In the genomic region with DNA sequence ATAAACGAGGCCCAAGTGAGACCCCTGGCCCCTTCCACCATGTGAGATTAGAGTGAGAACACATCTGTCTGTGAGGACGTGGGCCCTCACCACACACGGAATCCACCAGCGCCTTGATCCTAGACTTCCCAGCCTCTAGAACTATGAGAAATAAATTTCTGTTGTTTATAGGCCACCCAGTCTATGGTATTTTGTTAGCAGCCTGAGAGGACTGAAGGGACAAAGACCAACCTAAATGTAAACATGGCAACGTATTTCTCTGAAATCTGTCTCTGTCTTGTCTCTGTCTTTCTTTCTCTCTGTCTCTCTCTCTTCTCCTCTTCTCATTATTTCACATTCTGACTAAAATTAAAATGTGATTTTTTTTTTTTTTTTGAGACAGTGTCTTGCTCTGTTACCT, we compare ENCODE assay signal across 1 cellular context.
TF ChIP-seq lines count a peak whose summit lies in the region.

No MANE protein-coding gene starts in this region.

TF ChIP-seq in HepG2, 621 proteins besides CTCF, POLR2A, EP300 and RAD21 (continued from another document):
- TF ChIP-seq ZNF672 (CRISPR knock-in tag; IDR thresholded peaks at IDR 0.05): no peak
- TF ChIP-seq DR1 (CRISPR knock-in tag; IDR thresholded peaks at IDR 0.05): no peak
- peak; percentile 22; the same call in 1 of the 2 replicates for TF ChIP-seq AHDC1 (CRISPR knock-in tag; IDR thresholded peaks at IDR 0.05; ENCODE audit: borderline replicate concordance)
- no peak for TF ChIP-seq ZNF451 (CRISPR knock-in tag; IDR thresholded peaks at IDR 0.05)
- no peak for TF ChIP-seq FOXA1 (IDR thresholded peaks at IDR 0.05)
- TF ChIP-seq FOXA1 (CRISPR knock-in tag; IDR thresholded peaks at IDR 0.05): 0 out of 2 replicates have a peak, but pooled peaks have one; percentile 22
- TF ChIP-seq WIZ (CRISPR knock-in tag; IDR thresholded peaks at IDR 0.05): no peak
- TF ChIP-seq ZNF333 (CRISPR knock-in tag; IDR thresholded peaks at IDR 0.05; ENCODE audit: borderline replicate concordance): no peak
- no peak for TF ChIP-seq ASH2L (IDR thresholded peaks at IDR 0.05; ENCODE audit: insufficient read length, low read depth, low read length)
- TF ChIP-seq SETDB1 (CRISPR knock-in tag; IDR thresholded peaks at IDR 0.05; ENCODE audit: borderline replicate concordance): no peak
- no peak for TF ChIP-seq ZHX1 (CRISPR knock-in tag; IDR thresholded peaks at IDR 0.05; ENCODE audit: low read depth)
- TF ChIP-seq ZNF772 (CRISPR knock-in tag; IDR thresholded peaks at IDR 0.05): no peak
- TF ChIP-seq PRDM4 (CRISPR knock-in tag; IDR thresholded peaks at IDR 0.05; ENCODE audit: borderline replicate concordance): no peak
- TF ChIP-seq MAFF (IDR thresholded peaks at IDR 0.05; ENCODE audit: low read depth, low read length): no peak
- no peak for TF ChIP-seq ZZZ3 (CRISPR knock-in tag; IDR thresholded peaks at IDR 0.05; ENCODE audit: borderline replicate concordance)
- TF ChIP-seq CREB1 (IDR thresholded peaks at IDR 0.05): no peak
- TF ChIP-seq CREB1 (CRISPR knock-in tag; IDR thresholded peaks at IDR 0.05): no peak
